Comparison of ENCODE assay signal across 13 cellular contexts in genomic region chr14:95500201-95500681, GRCh38. TPM values are rescaled to one million over a fixed set of nuclear protein-coding genes. Genes with fewer than 3 reads are reported as not detected.
DNase-seq lines count a peak whose midpoint lies in the region; ATAC-seq and TF ChIP-seq lines count a peak whose summit lies in the region.
"Had no signal": no experiment of that assay in that cellular context is flagged by ENCODE, and none has a peak within 500 bp of the region (broad histone marks: within the 10 kb centered on the region; RNA-seq: fewer than 3 reads in every experiment).

No MANE protein-coding gene starts in this region.

- peaks cover 71% of the 10 kb centered on the region for H3K4me1 ChIP-seq in CD4-positive, CD25-positive, alpha-beta regulatory T cell (ENCODE audit: control insufficient read depth, insufficient read depth, low read length, poor library complexity, severe bottlenecking)
- H3K4me1 ChIP-seq in right atrium auricular region, result peaks cover 0 to 91% of the 10 kb centered on the region in 2 donors
- peaks cover 34 to 52% of the 10 kb centered on the region in 2 donors for H3K4me1 ChIP-seq in gastrocnemius medialis

- in situ Hi-C loops in gastrocnemius medialis (cut with MboI; ENCODE audit: low sequenced_read_pairs in 4 of 4), result no loop called here
- in situ Hi-C loops in G401 (cut with HindIII; ENCODE audit: low sequenced_read_pairs), result no loop called here

- no peaks in the 10 kb centered on the region for H3K27me3 ChIP-seq in CD4-positive, CD25-positive, alpha-beta regulatory T cell (ENCODE audit: control insufficient read depth, insufficient read depth, low read length)
- no peaks in the 10 kb centered on the region for H3K27me3 ChIP-seq in right atrium auricular region
- no peaks in the 10 kb centered on the region for H3K27me3 ChIP-seq in gastrocnemius medialis

- peaks cover 24% of the 10 kb centered on the region for H3K36me3 Mint-ChIP-seq in CD4-positive, CD25-positive, alpha-beta regulatory T cell
- H3K36me3 Mint-ChIP-seq in activated T-helper 17 cell treated with anti-CD3 and anti-CD28 coated beads, Interleukin-2, amount 50 U/mL, for 72 hours (ENCODE audit: low read depth), result peaks cover 69% of the 10 kb centered on the region

- peaks cover 14% of the 10 kb centered on the region for H3K36me3 ChIP-seq in CD4-positive, CD25-positive, alpha-beta regulatory T cell (ENCODE audit: control insufficient read depth, insufficient read depth, low read length)
- H3K36me3 ChIP-seq in right atrium auricular region (no peaks in the 10 kb centered on the region), gastrocnemius medialis (no peaks in the 10 kb centered on the region)

- H3K4me3 Mint-ChIP-seq in CD4-positive, CD25-positive, alpha-beta regulatory T cell, result peak overlapping the region in 2 of 4 donors; percentile 24 to 43
- peak overlapping the region; percentile 41 for H3K4me3 Mint-ChIP-seq in activated T-helper 17 cell treated with anti-CD3 and anti-CD28 coated beads, Interleukin-2, amount 50 U/mL, for 72 hours
- H3K4me3 Mint-ChIP-seq: activated naive CD4-positive, alpha-beta T cell treated with anti-CD3 and anti-CD28 coated beads for 36 hours had no signal

- H3K27ac ChIP-seq in CD4-positive, CD25-positive, alpha-beta regulatory T cell (ENCODE audit: insufficient read depth, low read length, poor library complexity, severe bottlenecking), result no peak overlapping the region
- H3K27ac ChIP-seq in right atrium auricular region (peak overlapping the region; percentile 49 to 57), gastrocnemius medialis (peak overlapping the region in 3 of 4 donors; percentile 36 to 59 (median 48))
- H3K27ac ChIP-seq: SK-N-MC had no signal

- TF ChIP-seq CTCF in right atrium auricular region (IDR thresholded peaks at IDR 0.05), result no peak
- no peak for TF ChIP-seq CTCF in gastrocnemius medialis (IDR thresholded peaks at IDR 0.05 in 4 of 5, conservative IDR thresholded peaks at IDR 0.05 in 1 of 5)

- H3K27ac Mint-ChIP-seq in CD4-positive, CD25-positive, alpha-beta regulatory T cell, result peak overlapping the region in 2 of 3 donors; percentile 27 to 88
- H3K27ac Mint-ChIP-seq in activated T-helper 17 cell treated with anti-CD3 and anti-CD28 coated beads, Interleukin-2, amount 50 U/mL, for 72 hours, result peak overlapping the region; percentile 79
- H3K27ac Mint-ChIP-seq: activated naive CD4-positive, alpha-beta T cell treated with anti-CD3 and anti-CD28 coated beads for 36 hours had no signal

- H3K4me3 ChIP-seq in CD4-positive, CD25-positive, alpha-beta regulatory T cell (ENCODE audit: low read depth, low read length), result no peak overlapping the region
- H3K4me3 ChIP-seq in right atrium auricular region, result no peak overlapping the region
- no peak overlapping the region for H3K4me3 ChIP-seq in gastrocnemius medialis
- H3K4me3 ChIP-seq: lung, SK-N-MC had no signal

- H3K9me3 ChIP-seq in CD4-positive, CD25-positive, alpha-beta regulatory T cell (ENCODE audit: control insufficient read depth in 2 of 2, low read length in 2 of 2), result no peaks in the 10 kb centered on the region
- H3K9me3 ChIP-seq in right atrium auricular region (no peaks in the 10 kb centered on the region), gastrocnemius medialis (no peaks in the 10 kb centered on the region)

- TF ChIP-seq POLR2A in gastrocnemius medialis (IDR thresholded peaks at IDR 0.05), result no peak

- peaks cover 22 to 93% (median 65%) of the 10 kb centered on the region in 4 donors for H3K4me1 Mint-ChIP-seq in CD4-positive, CD25-positive, alpha-beta regulatory T cell
- peaks cover 57% of the 10 kb centered on the region for H3K4me1 Mint-ChIP-seq in activated T-helper 17 cell treated with anti-CD3 and anti-CD28 coated beads, Interleukin-2, amount 50 U/mL, for 72 hours

- ATAC-seq in CD4-positive, CD25-positive, alpha-beta regulatory T cell (ENCODE audit: low read depth in 2 of 2), result no peak
- ATAC-seq in activated T-helper 17 cell treated with anti-CD3 and anti-CD28 coated beads, Interleukin-2, amount 50 U/mL, for 72 hours (replicated peaks), result no peak
- ATAC-seq in gastrocnemius medialis (peak; percentile 50 to 78), HG03097 (IDR thresholded peaks at IDR 0.05; ENCODE audit: low FRiP score, unreplicated experiment) (no peak), HG03139 (IDR thresholded peaks at IDR 0.05; ENCODE audit: unreplicated experiment) (no peak)

- intact Hi-C loops in gastrocnemius medialis (cut with DNase I; ENCODE audit: low total_unique reads), result no loop called here

- no peaks in the 10 kb centered on the region for H3K9me3 Mint-ChIP-seq in CD4-positive, CD25-positive, alpha-beta regulatory T cell
- H3K9me3 Mint-ChIP-seq in activated T-helper 17 cell treated with anti-CD3 and anti-CD28 coated beads, Interleukin-2, amount 50 U/mL, for 72 hours, result no peaks in the 10 kb centered on the region
- H3K9me3 Mint-ChIP-seq: activated naive CD4-positive, alpha-beta T cell treated with anti-CD3 and anti-CD28 coated beads for 36 hours had no signal

- no peak for DNase-seq in CD4-positive, CD25-positive, alpha-beta regulatory T cell
- no peak for DNase-seq in right atrium auricular region (ENCODE audit: low spot score)
- DNase-seq in gastrocnemius medialis, result peak in 1 of 2 donors; percentile 60
- DNase-seq in NCI-H2029 treated with DMSO at 0.1 percent for 48 hours (lab: John Stamatoyannopoulos, UW), result no peak
- no peak for DNase-seq in G401 (ENCODE audit: low spot score)
- DNase-seq: activated naive CD4-positive, alpha-beta T cell treated with anti-CD3 and anti-CD28 coated beads for 36 hours; NCI-H1436; NCI-H82 had no signal

- no peaks in the 10 kb centered on the region for H3K27me3 Mint-ChIP-seq in CD4-positive, CD25-positive, alpha-beta regulatory T cell
- no peaks in the 10 kb centered on the region for H3K27me3 Mint-ChIP-seq in activated T-helper 17 cell treated with anti-CD3 and anti-CD28 coated beads, Interleukin-2, amount 50 U/mL, for 72 hours

RNA-seq across cellular contexts. Expression of gene SYNE3, which starts 16.2 kb away (rescaled TPM):
- 71.7 TPM for total RNA-seq in CD4-positive, CD25-positive, alpha-beta regulatory T cell
- 1 to 10 TPM; 2.7 to 6.5 (median 4.1) TPM for polyA plus RNA-seq in CD4-positive, CD25-positive, alpha-beta regulatory T cell
- total RNA-seq in activated T-helper 17 cell treated with anti-CD3 and anti-CD28 coated beads, Interleukin-2, amount 50 U/mL, for 72 hours, result 10 to 100 TPM; 78.9 to 79.1 TPM
- 10 to 100 TPM in 1 of 2 donors, 1 to 10 TPM in 1; 8.2 to 13.2 TPM for total RNA-seq in right atrium auricular region
- total RNA-seq in gastrocnemius medialis, result 1 to 10 TPM; 4.7 to 7.1 (median 5.1) TPM
- total RNA-seq in G401 (2014; rRNA removed; shearing (Covaris generic)), result 0.55 and 2.4 TPM in 2 replicates

RNA-seq across cellular contexts. Expression of gene GLRX5, which starts 34.6 kb away (rescaled TPM):
- 18.1 TPM for total RNA-seq in CD4-positive, CD25-positive, alpha-beta regulatory T cell
- polyA plus RNA-seq in CD4-positive, CD25-positive, alpha-beta regulatory T cell, result 10 to 100 TPM; 54.2 to 71.9 (median 56.6) TPM
- total RNA-seq in activated T-helper 17 cell treated with anti-CD3 and anti-CD28 coated beads, Interleukin-2, amount 50 U/mL, for 72 hours, result 10 to 100 TPM; 21.5 to 61.4 TPM
- total RNA-seq in right atrium auricular region, result 10 to 100 TPM; 54.0 to 58.9 TPM
- 10 to 100 TPM; 28.0 to 83.2 (median 74.0) TPM for total RNA-seq in gastrocnemius medialis
- 104 and 105 TPM in 2 replicates for total RNA-seq in G401 (2014; rRNA removed; shearing (Covaris generic))

Comparison
In these comparisons a context has a peak if more than half of its experiments do, and no peak if none do; other contexts are left out.
1. ATAC-seq: peak in gastrocnemius medialis (2 of 2); none in CD4-positive, CD25-positive, alpha-beta regulatory T cell (0 of 2), activated T-helper 17 cell treated with anti-CD3 and anti-CD28 coated beads, Interleukin-2, amount 50 U/mL, for 72 hours (single experiment), HG03097 (single experiment) and HG03139 (single experiment).